In genomic region chr11:14642873-14643696, GRCh38 we compare ENCODE assay signal across 9 cellular contexts. TPM values are rescaled to one million over a fixed set of nuclear protein-coding genes. Genes with fewer than 3 reads are reported as not detected.
DNase-seq lines count a peak whose midpoint lies in the region; ATAC-seq, FAIRE-seq and TF ChIP-seq lines count a peak whose summit lies in the region.
"Had no signal": no experiment of that assay in that cellular context is flagged by ENCODE, and none has a peak within 500 bp of the region (broad histone marks: within the 10 kb centered on the region; RNA-seq: fewer than 3 reads in every experiment).

No MANE protein-coding gene starts in this region.

- H3K27ac ChIP-seq in K562 (ENCODE audit: extremely low read depth, low read depth, low read length) (peak overlapping the region; percentile 92), urinary bladder (ENCODE audit: low read depth) (peak overlapping the region; percentile 49)

- H3K9me1 ChIP-seq in K562 (ENCODE audit: control insufficient read depth, insufficient read depth, low read length), result no peaks in the 10 kb centered on the region

- CTCF ChIA-PET in K562 (lab: Yijun Ruan, JAX; ENCODE audit: low intra/inter-chr PET ratio), result no interaction called here

- peak overlapping the region; percentile 83 for H2AFZ ChIP-seq in K562 (ENCODE audit: low read depth, low read length)

- no peak for DNase-seq in BE2C
- DNase-seq in Jurkat, Clone E6-1 (ENCODE audit: low read depth, low spot score), result no peak
- peak in 3 of 4 experiments; percentile 35 to 89 (median 65) for DNase-seq in K562 (ENCODE audit: extremely low read depth in 1 of 4, low spot score in 3 of 4)
- no peak for DNase-seq in mucosa of descending colon
- no peak for DNase-seq in NCI-H1930 (lab: John Stamatoyannopoulos, UW)
- DNase-seq in occipital lobe (lab: John Stamatoyannopoulos, UW), result no peak

- WGBS in K562 (ENCODE audit: insufficient coverage, low coverage, missing lambda C conversion rate), result 15% methylated on average over 18 of the region's 52 CpGs
- WGBS in urinary bladder, result 26% methylated on average over 52 of the region's 52 CpGs

- in situ Hi-C loops in K562 (cut with MboI), result loop anchor here (10.0 kb wide), 1 partner anchor 252 kb away; the partner anchor contains the start of gene CYP2R1

- ATAC-seq in K562, result 0 out of 3 replicates have a peak, but pooled peaks have one; percentile 1
- no peak for ATAC-seq in mucosa of descending colon
- ATAC-seq in HG03025 (IDR thresholded peaks at IDR 0.05; ENCODE audit: low FRiP score, unreplicated experiment), result no peak

- TF ChIP-seq EP300 in K562 (IDR thresholded peaks at IDR 0.05; ENCODE audit: low read length), result no peak

- H3K36me3 ChIP-seq in BE2C (no peaks in the 10 kb centered on the region), K562 (ENCODE audit: control insufficient read depth, insufficient read depth, low read length) (peaks cover 32% of the 10 kb centered on the region), mucosa of descending colon (ENCODE audit: low read depth) (no peaks in the 10 kb centered on the region), urinary bladder (ENCODE audit: insufficient read depth) (no peaks in the 10 kb centered on the region)

- POLR2A ChIA-PET in K562 (lab: Yijun Ruan, JAX), result interaction anchor here (0.7 to 2.1 kb wide), 5 partner anchors 13 to 265 kb away, joined by 3 to 4 read pairs (median 4); partner anchors contain the start of genes CYP2R1 and PSMA1

- H3K27me3 ChIP-seq in BE2C (no peaks in the 10 kb centered on the region), K562 (ENCODE audit: control insufficient read depth in 2 of 2, insufficient read depth in 2 of 2, low read length in 2 of 2) (no peaks in the 10 kb centered on the region)

- no TSS peak for BruUV-seq in K562 (replicated peaks; lab: Mats Ljungman, UMichigan)

- intact Hi-C loops in K562 (cut with micrococcal nuclease) (loop anchor here (5.0 kb wide), 5 partner anchors 106 to 264 kb away; partner anchors contain the start of genes CYP2R1 and PSMA1), mucosa of descending colon (cut with DNase I, micrococcal nuclease) (loop anchor here in 1 of 2 donors (10.0 kb wide), 1 partner anchor 98 kb away; no protein-coding TSS in a partner anchor)

- peak overlapping the region; percentile 88 for H3K4me2 ChIP-seq in K562 (ENCODE audit: insufficient read depth, low read length)

- H3K4me3 ChIP-seq in BE2C (ENCODE audit: low read depth, low read length) (peak overlapping the region; percentile 59), K562 (peak overlapping the region; percentile 77), mucosa of descending colon (peak overlapping the region; percentile 71), urinary bladder (ENCODE audit: low read depth, low read length) (peak overlapping the region; percentile 80)
- peak overlapping the region; percentile 86 for H3K4me3 ChIP-seq in Jurkat, Clone E6-1 (ENCODE audit: low read length)

- TF ChIP-seq RAD21 in K562 (CRISPR knock-in tag; conservative IDR thresholded peaks at IDR 0.05 in 1 of 2, IDR thresholded peaks at IDR 0.05 in 1 of 2), result no peak

- H3K79me2 ChIP-seq in K562 (ENCODE audit: control insufficient read depth, insufficient read depth, low read length), result peaks cover 97% of the 10 kb centered on the region

- TF ChIP-seq CTCF in BE2C (IDR thresholded peaks at IDR 0.05; ENCODE audit: low read depth, low read length), result no peak
- no peak for TF ChIP-seq CTCF in K562 (IDR thresholded peaks at IDR 0.05 in 2 of 3, conservative IDR thresholded peaks at IDR 0.05 in 1 of 3; ENCODE audit: insufficient read depth in 2 of 3, low read depth in 1 of 3, low read length in 3 of 3)
- no peak for TF ChIP-seq CTCF in mucosa of descending colon (IDR thresholded peaks at IDR 0.05)

- peak overlapping the region; percentile 80 to 98 for H3K9ac ChIP-seq in K562 (ENCODE audit: insufficient read depth in 1 of 2, low read depth in 2 of 2, low read length in 2 of 2)

- peaks cover 10% of the 10 kb centered on the region for H4K20me1 ChIP-seq in K562 (replicated peaks; ENCODE audit: control insufficient read depth, insufficient read depth, low read length)

- H3K4me1 ChIP-seq in BE2C (no peaks in the 10 kb centered on the region), K562 (replicated peaks in 1 of 2; ENCODE audit: control insufficient read depth in 2 of 2, insufficient read depth in 2 of 2, low read length in 2 of 2) (peaks cover 16 to 17% of the 10 kb centered on the region in 2 experiments), mucosa of descending colon (ENCODE audit: low read depth) (peaks cover 25% of the 10 kb centered on the region), urinary bladder (ENCODE audit: insufficient read depth) (no peaks in the 10 kb centered on the region)

- TF ChIP-seq POLR2A in K562 (conservative IDR thresholded peaks at IDR 0.05), result no peak

- FAIRE-seq in K562 (lab: Jason Lieb, UNC), result no peak
- FAIRE-seq: colon had no signal

- H3K9me3 ChIP-seq in BE2C (no peaks in the 10 kb centered on the region), K562 (replicated peaks; ENCODE audit: control insufficient read depth, insufficient read depth, low read depth, low read length) (peaks cover 2% of the 10 kb centered on the region; the same call in 1 of the 2 replicates), mucosa of descending colon (no peaks in the 10 kb centered on the region)

TF ChIP-seq in K562, 482 proteins besides CTCF, POLR2A, EP300 and RAD21 (continues in another document):
- TF ChIP-seq XRCC4 (IDR thresholded peaks at IDR 0.05; ENCODE audit: extremely low read depth, insufficient read depth, insufficient read length) (no peak), POLR2H (tag; IDR thresholded peaks at IDR 0.05; ENCODE audit: low read depth) (0 out of 2 replicates have a peak, but pooled peaks have one; percentile 74), THRAP3 (IDR thresholded peaks at IDR 0.05; ENCODE audit: borderline replicate concordance) (no peak), RFX7 (CRISPR knock-in tag; IDR thresholded peaks at IDR 0.05) (0 out of 2 replicates have a peak, but pooled peaks have one; percentile 51), ZNF24 (IDR thresholded peaks at IDR 0.05) (no peak; the same call in 1 of the 2 replicates), FOS (IDR thresholded peaks at IDR 0.05; ENCODE audit: extremely low read depth, insufficient read length) (no peak), CSDE1 (IDR thresholded peaks at IDR 0.05) (no peak), ZNF232 (CRISPR knock-in tag; IDR thresholded peaks at IDR 0.05) (no peak), ZBTB11 (CRISPR knock-in tag; IDR thresholded peaks at IDR 0.05) (peak in 1 of 3 experiments; percentile 37; a peak in 2 of 6 replicates), BACH1 (tag; IDR thresholded peaks at IDR 0.05) (no peak; the same call in 1 of the 2 replicates), BMI1 (IDR thresholded peaks at IDR 0.05; ENCODE audit: low read length) (no peak), RBM14 (IDR thresholded peaks at IDR 0.05; ENCODE audit: borderline replicate concordance, insufficient read depth, low read depth, low read length) (no peak), RFX5 (IDR thresholded peaks at IDR 0.05; ENCODE audit: low read depth, low read length) (no peak), PYGO2 (tag; IDR thresholded peaks at IDR 0.05) (no peak), SNIP1 (IDR thresholded peaks at IDR 0.05; ENCODE audit: low read depth) (no peak)

RNA-seq across cellular contexts. Expression of gene PDE3B, which starts 0.5 kb away (rescaled TPM):
- 2.8 TPM for polyA plus RNA-seq in BE2C (2012; ENCODE audit: insufficient read depth, insufficient read length, low read depth)
- polyA plus RNA-seq in Jurkat, Clone E6-1 (2012; ENCODE audit: insufficient read depth, insufficient read length), result 10.3 TPM
- 21.1 and 47.2 TPM in 2 replicates for total RNA-seq in K562 (2011; cell fraction: chromatin; rRNA removed; ENCODE audit: low replicate concordance)
- total RNA-seq in K562 (2011; cell fraction: nucleolus; rRNA removed), result 12.0 and 15.7 TPM in 2 replicates
- 24.6 and 34.8 TPM in 2 replicates for total RNA-seq in K562 (2011; cell fraction: nucleoplasm; rRNA removed)
- total RNA-seq in K562 (2014; rRNA removed) (12.2 and 13.8 TPM in 2 replicates), K562 (2014; rRNA removed; fragmentation: Illumina TruSeq; extraction: Trizol) (16.3 and 17.0 TPM in 2 replicates), K562 (2015; rRNA removed; fragmentation: Illumina TruSeq; extraction: Trizol) (20.9 and 22.5 TPM in 2 replicates), K562 (2021) (15.1 and 15.8 TPM in 2 replicates), mucosa of descending colon (10 to 100 TPM; 22.4 to 47.0 (median 25.9) TPM), urinary bladder (40.6 TPM), occipital lobe (31.4 TPM)
- polyA plus RNA-seq in K562 (2011; rRNA removed) (7.9 and 11.4 TPM in 2 replicates), K562 (2014; fragmentation: Illumina TruSeq; extraction: Trizol) (9.9 and 13.7 TPM in 2 replicates), K562 (2014; fragmentation: Nextera tagmentation; extraction: Ambion mirVana) (1 to 10 TPM; 2.3 to 2.9 TPM), K562 (2014; rRNA removed) (7.5 and 7.8 TPM in 2 replicates), urinary bladder (17.7 TPM)
- 3.5 and 6.3 TPM in 2 replicates for polyA plus RNA-seq in K562 (2011; cell fraction: cytosol; rRNA removed)
- 17.5 and 17.6 TPM in 2 replicates for polyA plus RNA-seq in K562 (2011; cell fraction: nucleus; rRNA removed)
- 9.8 and 10.0 TPM in 2 replicates for polyA plus RNA-seq in K562 (2012)
- polyA minus RNA-seq in K562 (2011; rRNA and poly(A)+ RNA removed), result 21.1 and 26.2 TPM in 2 replicates
- 7.8 and 12.7 TPM in 2 replicates for polyA minus RNA-seq in K562 (2011; cell fraction: cytosol; rRNA and poly(A)+ RNA removed)
- 31.1 and 33.1 TPM in 2 replicates for polyA minus RNA-seq in K562 (2011; cell fraction: nucleus; rRNA and poly(A)+ RNA removed)

Comparison
In these comparisons a context has a peak if more than half of its experiments do, and no peak if none do; other contexts are left out.
1. DNase-seq: peak in K562 (3 of 4); none in BE2C (single experiment), Jurkat, Clone E6-1 (single experiment), mucosa of descending colon (0 of 3), NCI-H1930 (0 of 2) and occipital lobe (single experiment).
2. Peak in every context shown above with its lines, with median percentiles within 50 percentile points of each other: H3K4me3 ChIP-seq.